8 cellular contexts compared by ENCODE assay signal in genomic region chr3:52705688-52706686, GRCh38. TPM values are rescaled to one million over a fixed set of nuclear protein-coding genes. Genes with fewer than 3 reads are reported as not detected.
DNase-seq lines count a peak whose midpoint lies in the region; ATAC-seq and TF ChIP-seq lines count a peak whose summit lies in the region.

Gene GLT8D1, minus strand, starts transcription at chr3:52705791. Its CDS starts 5,331 bp downstream, at chr3:52700460.
Gene SPCS1, plus strand, starts transcription at chr3:52706106. Its CDS starts 141 bp downstream, at chr3:52706247.

- CTCF ChIA-PET in BJ (lab: Yijun Ruan, JAX), result interaction anchor here (1.2 to 1.9 kb wide), 2 partner anchors 9 to 13 kb away, joined by 3 to 5 read pairs; no protein-coding TSS in a partner anchor
- CTCF ChIA-PET in activated CD4-positive, alpha-beta memory T cell treated with anti-CD3 and anti-CD28 coated beads for 36 hours (lab: Charles Lee), result interaction anchor here (0.6 to 0.9 kb wide), 2 partner anchors 170 to 453 kb away, joined by 3 to 5 read pairs; partner anchors contain the start of gene UQCC5

- peak; percentile 73 for ATAC-seq in HG03442 (IDR thresholded peaks at IDR 0.05; ENCODE audit: unreplicated experiment)
- peak; percentile 97 to 98 for ATAC-seq in lower lobe of right lung

- H3K9ac ChIP-seq in duodenal mucosa (ENCODE audit: low read depth in 1 of 2, low read length in 2 of 2), result peak within 1 kb of the TSS; percentile 87 to 90

- peaks cover 12% of the 10 kb centered on the region for H3K36me3 Mint-ChIP-seq in activated CD4-positive, alpha-beta memory T cell treated with anti-CD3 and anti-CD28 coated beads for 36 hours

- peaks cover 22 to 36% of the 10 kb centered on the region in 2 donors for H3K4me1 ChIP-seq in duodenal mucosa (ENCODE audit: control insufficient read depth in 1 of 2, insufficient read depth in 2 of 2, low read length in 2 of 2)
- H3K4me1 ChIP-seq in lower lobe of right lung, result peaks cover 29% of the 10 kb centered on the region

- H3K9me3 ChIP-seq in duodenal mucosa (ENCODE audit: control insufficient read depth in 1 of 2, low read length in 2 of 2) (no peaks in the 10 kb centered on the region), lower lobe of right lung (no peaks in the 10 kb centered on the region)

- H3K9me3 Mint-ChIP-seq in activated CD4-positive, alpha-beta memory T cell treated with anti-CD3 and anti-CD28 coated beads for 36 hours, result no peaks in the 10 kb centered on the region

- DNase-seq in BJ (ENCODE audit: low read depth), result no peak
- peak; percentile 85 for DNase-seq in GM19238 (ENCODE audit: insufficient read length, low spot score)
- peak; percentile 86 for DNase-seq in NCI-H748 (lab: John Stamatoyannopoulos, UW; ENCODE audit: unreplicated experiment)
- DNase-seq in activated CD4-positive, alpha-beta memory T cell treated with anti-CD3 and anti-CD28 coated beads for 36 hours, result peak; percentile 88
- DNase-seq in lower lobe of right lung, result peak; percentile 92
- peak; percentile 64 to 81 (median 71) for DNase-seq in stimulated activated CD4-positive, alpha-beta T cell treated with anti-CD3 and anti-CD28 coated beads, TNF-alpha, amount 100 ng/mL, for 24 hours (ENCODE audit: low read depth in 3 of 3)

- intact Hi-C loops in activated CD4-positive, alpha-beta memory T cell treated with anti-CD3 and anti-CD28 coated beads for 36 hours (cut with micrococcal nuclease), result loop anchor here (1.0 to 5.0 kb wide), 4 partner anchors 9 to 249 kb away; partner anchors contain the start of genes NEK4, NISCH and PBRM1
- intact Hi-C loops in lower lobe of right lung (cut with DNase I), result no loop called here

- peaks cover 2% of the 10 kb centered on the region; the same call in 1 of the 2 replicates for H3K36me3 ChIP-seq in BJ (ENCODE audit: control insufficient read depth, insufficient read depth, low read length)
- H3K36me3 ChIP-seq in duodenal mucosa (ENCODE audit: control insufficient read depth in 1 of 2, insufficient read depth in 2 of 2, low read length in 2 of 2), result peaks cover 0 to 12% of the 10 kb centered on the region in 2 donors
- H3K36me3 ChIP-seq in lower lobe of right lung, result peaks cover 18% of the 10 kb centered on the region

- H3K27me3 ChIP-seq in BJ (ENCODE audit: control insufficient read depth, insufficient read depth, low read length) (no peaks in the 10 kb centered on the region), duodenal mucosa (ENCODE audit: control insufficient read depth in 1 of 2, insufficient read depth in 2 of 2, low read length in 2 of 2) (no peaks in the 10 kb centered on the region), lower lobe of right lung (ENCODE audit: low read depth) (no peaks in the 10 kb centered on the region)

- H3K4me3 ChIP-seq in BJ (ENCODE audit: low read depth, low read length), result peak within 1 kb of the TSS; percentile 65
- H3K4me3 ChIP-seq in duodenal mucosa (ENCODE audit: low read depth in 1 of 2, low read length in 2 of 2), result peak within 1 kb of the TSS; percentile 93 to 94
- peak within 1 kb of the TSS; percentile 80 for H3K4me3 ChIP-seq in lower lobe of right lung

- H3K4me1 Mint-ChIP-seq in activated CD4-positive, alpha-beta memory T cell treated with anti-CD3 and anti-CD28 coated beads for 36 hours (ENCODE audit: low read depth), result peaks cover 25% of the 10 kb centered on the region

- H3K27ac ChIP-seq in duodenal mucosa (ENCODE audit: low read depth, low read length) (peak within 1 kb of the TSS; percentile 91), lower lobe of right lung (peak within 1 kb of the TSS; percentile 86)

- POLR2A ChIA-PET in BJ (lab: Charles Lee), result interaction anchor here (0.6 kb wide), 1 partner anchor 15 kb away, joined by 14 read pairs; no protein-coding TSS in a partner anchor
- POLR2A ChIA-PET in activated CD4-positive, alpha-beta memory T cell treated with anti-CD3 and anti-CD28 coated beads for 36 hours (lab: Charles Lee), result interaction anchor here (0.6 to 2.5 kb wide), 13 partner anchors 10 to 184 kb away, joined by 3 to 14 read pairs (median 5); partner anchors contain the start of genes GNL3, PBRM1 and UQCC5

- TF ChIP-seq CTCF in BJ (IDR thresholded peaks at IDR 0.05; ENCODE audit: insufficient read depth, low read depth, low read length) (no peak), lower lobe of right lung (IDR thresholded peaks at IDR 0.05) (no peak)

- H3K4me3 Mint-ChIP-seq in activated CD4-positive, alpha-beta memory T cell treated with anti-CD3 and anti-CD28 coated beads for 36 hours, result peak within 1 kb of the TSS; percentile 96

- peak within 1 kb of the TSS; percentile 89 for H3K27ac Mint-ChIP-seq in activated CD4-positive, alpha-beta memory T cell treated with anti-CD3 and anti-CD28 coated beads for 36 hours

- no peaks in the 10 kb centered on the region for H3K27me3 Mint-ChIP-seq in activated CD4-positive, alpha-beta memory T cell treated with anti-CD3 and anti-CD28 coated beads for 36 hours

RNA-seq across cellular contexts. Expression of gene GLT8D1, which starts in this region (rescaled TPM):
- 75.9 and 98.3 TPM in 2 replicates for polyA plus RNA-seq in BJ (2011; rRNA removed)
- polyA minus RNA-seq in BJ (2011; rRNA and poly(A)+ RNA removed), result 23.1 and 31.5 TPM in 2 replicates
- 10 to 100 TPM; 34.1 to 36.9 TPM for total RNA-seq in activated CD4-positive, alpha-beta memory T cell treated with anti-CD3 and anti-CD28 coated beads for 36 hours
- 37.1 TPM for total RNA-seq in lower lobe of right lung

RNA-seq across cellular contexts. Expression of gene SPCS1, which starts in this region (rescaled TPM):
- polyA plus RNA-seq in BJ (2011; rRNA removed), result 79.6 and 137 TPM in 2 replicates
- polyA minus RNA-seq in BJ (2011; rRNA and poly(A)+ RNA removed), result 40.0 and 47.2 TPM in 2 replicates
- 100 to 1,000 TPM; 132 TPM for total RNA-seq in activated CD4-positive, alpha-beta memory T cell treated with anti-CD3 and anti-CD28 coated beads for 36 hours
- 74.6 TPM for total RNA-seq in lower lobe of right lung
